17 cellular contexts compared by ENCODE assay signal in genomic region chr13:87120476-87120875, GRCh38.
DNase-seq lines count a peak whose midpoint lies in the region; ATAC-seq and TF ChIP-seq lines count a peak whose summit lies in the region.
"Had no signal": no experiment of that assay in that cellular context is flagged by ENCODE, and none has a peak within 500 bp of the region (broad histone marks: within the 10 kb centered on the region; RNA-seq: fewer than 3 reads in every experiment).

No MANE protein-coding gene starts in this region.

- H2BK20ac ChIP-seq in IMR-90 (ENCODE audit: low read depth, low read length) = no peak overlapping the region

- H4K91ac ChIP-seq in IMR-90 (ENCODE audit: insufficient read depth, low read depth, low read length) = no peak overlapping the region

- no peaks in the 10 kb centered on the region for H3K36me3 ChIP-seq in BJ (ENCODE audit: control insufficient read depth, insufficient read depth, low read length)
- H3K36me3 ChIP-seq in IMR-90 (ENCODE audit: control insufficient read depth, insufficient read depth, low read length) = no peaks in the 10 kb centered on the region

- BruUV-seq in IMR-90 (replicated peaks; lab: Mats Ljungman, UMichigan) = no TSS peak

- no peak overlapping the region for H4K8ac ChIP-seq in IMR-90 (ENCODE audit: low read depth in 2 of 2, low read length in 2 of 2)

- no peak for TF ChIP-seq POLR2A in IMR-90 (IDR thresholded peaks at IDR 0.05; ENCODE audit: low read depth, low read length)

- no peak overlapping the region for H3K23ac ChIP-seq in IMR-90 (ENCODE audit: low read depth, low read length)

- DNase-seq in BJ (ENCODE audit: low read depth) = peak; percentile 9
- peak; percentile 44 for DNase-seq in IMR-90
- DNase-seq in astrocyte of the spinal cord (ENCODE audit: low read depth, low spot score) = peak; percentile 32
- DNase-seq in fibroblast of the aortic adventitia (ENCODE audit: low read depth) = peak; percentile 22
- no peak for DNase-seq in NCI-H1930 (lab: John Stamatoyannopoulos, UW)
- DNase-seq in ACHN = no peak
- no peak for DNase-seq in NCI-H748 (lab: John Stamatoyannopoulos, UW; ENCODE audit: unreplicated experiment)
- no peak for DNase-seq in NCI-H128 (lab: John Stamatoyannopoulos, UW; ENCODE audit: unreplicated experiment)
- DNase-seq: C1 segment of cervical spinal cord; CD8-positive, alpha-beta memory T cell; KBM-7; NCI-H1092 treated with DMSO at 0.1 percent for 48 hours; NCI-H774; RPMI8226; SHP77 treated with DMSO at 0.1 percent for 48 hours; SK-N-SH had no signal

- no peak overlapping the region for H2AK9ac ChIP-seq in IMR-90 (replicated peaks; ENCODE audit: low read depth, low read length, poor library complexity)

- no peak overlapping the region for H3K14ac ChIP-seq in IMR-90 (replicated peaks; ENCODE audit: low read depth, low read length)

- H3K4me1 ChIP-seq in IMR-90 (ENCODE audit: control insufficient read depth, insufficient read depth, low read length) = peaks cover 3% of the 10 kb centered on the region

- H3K56ac ChIP-seq in IMR-90 (ENCODE audit: extremely low read depth, insufficient read depth, low read length) = no peak overlapping the region

- TF ChIP-seq CTCF in BJ (IDR thresholded peaks at IDR 0.05; ENCODE audit: insufficient read depth, low read depth, low read length) = no peak
- no peak for TF ChIP-seq CTCF in IMR-90 (conservative IDR thresholded peaks at IDR 0.05; ENCODE audit: low read depth, low read length)
- TF ChIP-seq CTCF in astrocyte of the spinal cord (IDR thresholded peaks at IDR 0.05; ENCODE audit: low read depth, low read length) = no peak
- TF ChIP-seq CTCF in fibroblast of the aortic adventitia (IDR thresholded peaks at IDR 0.05; ENCODE audit: insufficient read depth, low read length) = no peak

- POLR2A ChIA-PET in BJ (lab: Charles Lee) (no interaction called here), IMR-90 (lab: Charles Lee; ENCODE audit: unreplicated experiment) (interaction anchor here (0.5 kb wide), 1 partner anchor 650 kb away, joined by 9 read pairs; no protein-coding TSS in a partner anchor)

- no peak overlapping the region for H3K9ac ChIP-seq in IMR-90 (ENCODE audit: low read depth, low read length)
- H3K9ac ChIP-seq: SK-N-SH had no signal

- no peak overlapping the region for H3K27ac ChIP-seq in IMR-90 (ENCODE audit: insufficient read depth, low read length)

- peak overlapping the region; percentile 33 for H2BK5ac ChIP-seq in IMR-90 (ENCODE audit: low read depth, low read length, poor library complexity, severe bottlenecking)

- in situ Hi-C loops in IMR-90 (cut with MboI; ENCODE audit: low sequenced_read_pairs) (no loop called here), astrocyte of the spinal cord (cut with HindIII; ENCODE audit: low sequenced_read_pairs) (no loop called here), ACHN (cut with HindIII; ENCODE audit: low pct_ligation_motif_present, low pct_unique_long_range_greater_than_20kb, low sequenced_read_pairs) (no loop called here)

- no peak overlapping the region for H2BK120ac ChIP-seq in IMR-90 (ENCODE audit: low read depth, low read length)

- dilution Hi-C loops in IMR-90 (cut with HindIII; ENCODE audit: low sequenced_read_pairs, unreplicated experiment) = no loop called here

- no peak overlapping the region for H3K4me2 ChIP-seq in IMR-90 (ENCODE audit: low read depth, low read length)
- H3K4me2 ChIP-seq: GM23338, SK-N-SH had no signal

- ATAC-seq in IMR-90 (ENCODE audit: low read depth) = no peak
- ATAC-seq: GM23338 had no signal

- H4K20me1 ChIP-seq in IMR-90 (ENCODE audit: insufficient read depth, low read length) = no peaks in the 10 kb centered on the region

- no peak overlapping the region for H2BK15ac ChIP-seq in IMR-90 (ENCODE audit: low read depth, low read length)

- H3K9me1 ChIP-seq in IMR-90 (ENCODE audit: insufficient read depth, low read length) = peaks cover 3% of the 10 kb centered on the region

- CTCF ChIA-PET in BJ (lab: Yijun Ruan, JAX) = no interaction called here
- CTCF ChIA-PET in IMR-90 (lab: Yijun Ruan, JAX) = no interaction called here

- no CpG with 5 or more reads among the region's 2 CpGs for WGBS in IMR-90 (ENCODE audit: extremely low coverage in 2 of 2, insufficient read length in 1 of 2), 2 experiments

- H3K79me1 ChIP-seq in IMR-90 (ENCODE audit: low read depth in 1 of 2, low read length in 2 of 2) = no peaks in the 10 kb centered on the region

- intact Hi-C loops in IMR-90 (cut with micrococcal nuclease) = loop anchor here (2.0 kb wide), 1 partner anchor 32 kb away; no protein-coding TSS in a partner anchor

- no peaks in the 10 kb centered on the region for H3K9me3 ChIP-seq in IMR-90 (ENCODE audit: control insufficient read depth, insufficient read depth, low read length)
- H3K9me3 ChIP-seq: SK-N-SH had no signal

- H3K27me3 ChIP-seq in BJ (ENCODE audit: control insufficient read depth, insufficient read depth, low read length) (no peaks in the 10 kb centered on the region), IMR-90 (ENCODE audit: control insufficient read depth, insufficient read depth, low read length) (no peaks in the 10 kb centered on the region)

- no peak for TF ChIP-seq RAD21 in IMR-90 (IDR thresholded peaks at IDR 0.05; ENCODE audit: low read length)

- no peak overlapping the region for H4K5ac ChIP-seq in IMR-90 (ENCODE audit: low read depth, low read length)

- no peak overlapping the region for H2AFZ ChIP-seq in IMR-90 (replicated peaks; ENCODE audit: low read length, poor library complexity)
- H2AFZ ChIP-seq: GM23338 had no signal

- H3K18ac ChIP-seq in IMR-90 (ENCODE audit: low read depth, low read length) = no peak overlapping the region

- no peak overlapping the region for H3K4ac ChIP-seq in IMR-90 (ENCODE audit: low read depth, low read length)

- no peak overlapping the region for H3K4me3 ChIP-seq in BJ (ENCODE audit: low read depth, low read length)
- no peak overlapping the region for H3K4me3 ChIP-seq in IMR-90 (ENCODE audit: insufficient read depth, low read depth, low read length)
- H3K4me3 ChIP-seq in astrocyte of the spinal cord (ENCODE audit: low read depth, low read length) = no peak overlapping the region
- no peak overlapping the region for H3K4me3 ChIP-seq in fibroblast of the aortic adventitia (ENCODE audit: low read depth, low read length)
- H3K4me3 ChIP-seq: GM23338 had no signal

- no peak overlapping the region for H2AK5ac ChIP-seq in IMR-90 (ENCODE audit: low read depth, low read length)

TF ChIP-seq in IMR-90, 13 proteins besides CTCF, POLR2A, EP300 and RAD21:
- TF ChIP-seq CHD1 (IDR thresholded peaks at IDR 0.05; ENCODE audit: low read depth, low read length) (no peak), NFE2L2 (IDR thresholded peaks at IDR 0.05; ENCODE audit: low read depth, low read length) (no peak), ELK1 (IDR thresholded peaks at IDR 0.05; ENCODE audit: borderline replicate concordance, low read depth, low read length) (no peak), RCOR1 (IDR thresholded peaks at IDR 0.05; ENCODE audit: insufficient replicate concordance, low read length) (no peak), SMC3 (IDR thresholded peaks at IDR 0.05; ENCODE audit: low read depth, low read length) (no peak), BHLHE40 (IDR thresholded peaks at IDR 0.05; ENCODE audit: low read depth, low read length) (no peak), MAFK (IDR thresholded peaks at IDR 0.05; ENCODE audit: low read depth, low read length) (no peak), USF2 (IDR thresholded peaks at IDR 0.05; ENCODE audit: low read depth, low read length) (no peak), CEBPB (IDR thresholded peaks at IDR 0.05; ENCODE audit: low read depth, low read length) (no peak), RFX5 (IDR thresholded peaks at IDR 0.05; ENCODE audit: low read depth, low read length) (no peak), MAZ (IDR thresholded peaks at IDR 0.05; ENCODE audit: borderline replicate concordance, low read depth, low read length) (no peak), FOS (IDR thresholded peaks at IDR 0.05; ENCODE audit: low read depth, low read length) (no peak), MXI1 (IDR thresholded peaks at IDR 0.05; ENCODE audit: borderline replicate concordance, low read depth, low read length) (no peak)

Comparison
In these comparisons a context has a peak if more than half of its experiments do, and no peak if none do; other contexts are left out.
1. DNase-seq: peak in BJ (single experiment), IMR-90 (single experiment), astrocyte of the spinal cord (single experiment) and fibroblast of the aortic adventitia (single experiment); none in NCI-H1930 (0 of 2), ACHN (single experiment), NCI-H748 (single experiment) and NCI-H128 (single experiment).